In the genomic region with DNA sequence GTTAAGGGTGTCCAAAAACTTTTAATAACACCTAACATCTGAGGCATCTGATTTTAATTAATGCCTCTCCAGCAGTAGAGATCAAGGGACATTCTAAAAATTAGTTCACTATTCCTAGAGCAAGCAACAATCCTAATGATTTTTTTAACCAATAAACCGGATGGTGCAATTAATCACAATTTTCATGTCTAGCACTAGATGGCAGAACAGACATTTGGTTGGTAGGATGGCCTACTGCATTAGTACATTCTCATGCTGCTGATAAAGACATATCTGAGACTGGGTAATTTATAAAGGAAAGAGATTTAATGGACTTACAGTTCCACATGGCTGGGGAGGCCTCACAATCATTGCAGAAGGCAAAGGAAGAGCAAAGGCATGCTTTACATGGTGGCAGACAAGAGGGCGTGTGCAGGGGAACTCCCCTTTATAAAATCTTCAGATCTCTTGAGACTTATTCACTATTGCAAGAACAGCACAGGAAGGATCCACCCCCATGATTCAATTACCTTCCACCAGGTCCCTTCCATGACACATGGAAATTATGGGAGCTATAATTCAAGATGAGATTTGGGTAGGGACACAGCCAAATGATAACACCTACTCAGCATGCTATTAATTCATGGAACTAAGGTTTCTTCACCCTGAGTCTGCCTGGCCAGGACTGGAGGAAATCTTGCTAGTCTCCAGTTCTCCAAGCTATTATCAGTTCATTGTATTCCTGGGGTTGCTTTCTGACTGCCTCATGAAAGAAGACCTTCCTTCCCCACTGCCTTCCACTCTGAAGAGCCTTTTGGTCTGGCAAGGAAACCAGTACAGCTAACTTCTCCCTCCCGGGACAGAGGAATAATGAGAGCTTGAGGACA, we compare ENCODE assay signal across 2 cellular contexts.
TF ChIP-seq lines count a peak whose summit lies in the region.

No MANE protein-coding gene starts in this region.

TF ChIP-seq in HepG2, 621 proteins besides CTCF, POLR2A, EP300 and RAD21 (continued from another document):
- TF ChIP-seq, protein P1, sequence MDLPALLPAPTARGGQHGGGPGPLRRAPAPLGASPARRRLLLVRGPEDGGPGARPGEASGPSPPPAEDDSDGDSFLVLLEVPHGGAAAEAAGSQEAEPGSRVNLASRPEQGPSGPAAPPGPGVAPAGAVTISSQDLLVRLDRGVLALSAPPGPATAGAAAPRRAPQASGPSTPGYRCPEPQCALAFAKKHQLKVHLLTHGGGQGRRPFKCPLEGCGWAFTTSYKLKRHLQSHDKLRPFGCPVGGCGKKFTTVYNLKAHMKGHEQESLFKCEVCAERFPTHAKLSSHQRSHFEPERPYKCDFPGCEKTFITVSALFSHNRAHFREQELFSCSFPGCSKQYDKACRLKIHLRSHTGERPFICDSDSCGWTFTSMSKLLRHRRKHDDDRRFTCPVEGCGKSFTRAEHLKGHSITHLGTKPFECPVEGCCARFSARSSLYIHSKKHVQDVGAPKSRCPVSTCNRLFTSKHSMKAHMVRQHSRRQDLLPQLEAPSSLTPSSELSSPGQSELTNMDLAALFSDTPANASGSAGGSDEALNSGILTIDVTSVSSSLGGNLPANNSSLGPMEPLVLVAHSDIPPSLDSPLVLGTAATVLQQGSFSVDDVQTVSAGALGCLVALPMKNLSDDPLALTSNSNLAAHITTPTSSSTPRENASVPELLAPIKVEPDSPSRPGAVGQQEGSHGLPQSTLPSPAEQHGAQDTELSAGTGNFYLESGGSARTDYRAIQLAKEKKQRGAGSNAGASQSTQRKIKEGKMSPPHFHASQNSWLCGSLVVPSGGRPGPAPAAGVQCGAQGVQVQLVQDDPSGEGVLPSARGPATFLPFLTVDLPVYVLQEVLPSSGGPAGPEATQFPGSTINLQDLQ (CRISPR knock-in tag; IDR thresholded peaks at IDR 0.05) = no peak

TF ChIP-seq in H1, 55 proteins besides CTCF, POLR2A, EP300 and RAD21 (continued from another document):
- TF ChIP-seq, protein P2, sequence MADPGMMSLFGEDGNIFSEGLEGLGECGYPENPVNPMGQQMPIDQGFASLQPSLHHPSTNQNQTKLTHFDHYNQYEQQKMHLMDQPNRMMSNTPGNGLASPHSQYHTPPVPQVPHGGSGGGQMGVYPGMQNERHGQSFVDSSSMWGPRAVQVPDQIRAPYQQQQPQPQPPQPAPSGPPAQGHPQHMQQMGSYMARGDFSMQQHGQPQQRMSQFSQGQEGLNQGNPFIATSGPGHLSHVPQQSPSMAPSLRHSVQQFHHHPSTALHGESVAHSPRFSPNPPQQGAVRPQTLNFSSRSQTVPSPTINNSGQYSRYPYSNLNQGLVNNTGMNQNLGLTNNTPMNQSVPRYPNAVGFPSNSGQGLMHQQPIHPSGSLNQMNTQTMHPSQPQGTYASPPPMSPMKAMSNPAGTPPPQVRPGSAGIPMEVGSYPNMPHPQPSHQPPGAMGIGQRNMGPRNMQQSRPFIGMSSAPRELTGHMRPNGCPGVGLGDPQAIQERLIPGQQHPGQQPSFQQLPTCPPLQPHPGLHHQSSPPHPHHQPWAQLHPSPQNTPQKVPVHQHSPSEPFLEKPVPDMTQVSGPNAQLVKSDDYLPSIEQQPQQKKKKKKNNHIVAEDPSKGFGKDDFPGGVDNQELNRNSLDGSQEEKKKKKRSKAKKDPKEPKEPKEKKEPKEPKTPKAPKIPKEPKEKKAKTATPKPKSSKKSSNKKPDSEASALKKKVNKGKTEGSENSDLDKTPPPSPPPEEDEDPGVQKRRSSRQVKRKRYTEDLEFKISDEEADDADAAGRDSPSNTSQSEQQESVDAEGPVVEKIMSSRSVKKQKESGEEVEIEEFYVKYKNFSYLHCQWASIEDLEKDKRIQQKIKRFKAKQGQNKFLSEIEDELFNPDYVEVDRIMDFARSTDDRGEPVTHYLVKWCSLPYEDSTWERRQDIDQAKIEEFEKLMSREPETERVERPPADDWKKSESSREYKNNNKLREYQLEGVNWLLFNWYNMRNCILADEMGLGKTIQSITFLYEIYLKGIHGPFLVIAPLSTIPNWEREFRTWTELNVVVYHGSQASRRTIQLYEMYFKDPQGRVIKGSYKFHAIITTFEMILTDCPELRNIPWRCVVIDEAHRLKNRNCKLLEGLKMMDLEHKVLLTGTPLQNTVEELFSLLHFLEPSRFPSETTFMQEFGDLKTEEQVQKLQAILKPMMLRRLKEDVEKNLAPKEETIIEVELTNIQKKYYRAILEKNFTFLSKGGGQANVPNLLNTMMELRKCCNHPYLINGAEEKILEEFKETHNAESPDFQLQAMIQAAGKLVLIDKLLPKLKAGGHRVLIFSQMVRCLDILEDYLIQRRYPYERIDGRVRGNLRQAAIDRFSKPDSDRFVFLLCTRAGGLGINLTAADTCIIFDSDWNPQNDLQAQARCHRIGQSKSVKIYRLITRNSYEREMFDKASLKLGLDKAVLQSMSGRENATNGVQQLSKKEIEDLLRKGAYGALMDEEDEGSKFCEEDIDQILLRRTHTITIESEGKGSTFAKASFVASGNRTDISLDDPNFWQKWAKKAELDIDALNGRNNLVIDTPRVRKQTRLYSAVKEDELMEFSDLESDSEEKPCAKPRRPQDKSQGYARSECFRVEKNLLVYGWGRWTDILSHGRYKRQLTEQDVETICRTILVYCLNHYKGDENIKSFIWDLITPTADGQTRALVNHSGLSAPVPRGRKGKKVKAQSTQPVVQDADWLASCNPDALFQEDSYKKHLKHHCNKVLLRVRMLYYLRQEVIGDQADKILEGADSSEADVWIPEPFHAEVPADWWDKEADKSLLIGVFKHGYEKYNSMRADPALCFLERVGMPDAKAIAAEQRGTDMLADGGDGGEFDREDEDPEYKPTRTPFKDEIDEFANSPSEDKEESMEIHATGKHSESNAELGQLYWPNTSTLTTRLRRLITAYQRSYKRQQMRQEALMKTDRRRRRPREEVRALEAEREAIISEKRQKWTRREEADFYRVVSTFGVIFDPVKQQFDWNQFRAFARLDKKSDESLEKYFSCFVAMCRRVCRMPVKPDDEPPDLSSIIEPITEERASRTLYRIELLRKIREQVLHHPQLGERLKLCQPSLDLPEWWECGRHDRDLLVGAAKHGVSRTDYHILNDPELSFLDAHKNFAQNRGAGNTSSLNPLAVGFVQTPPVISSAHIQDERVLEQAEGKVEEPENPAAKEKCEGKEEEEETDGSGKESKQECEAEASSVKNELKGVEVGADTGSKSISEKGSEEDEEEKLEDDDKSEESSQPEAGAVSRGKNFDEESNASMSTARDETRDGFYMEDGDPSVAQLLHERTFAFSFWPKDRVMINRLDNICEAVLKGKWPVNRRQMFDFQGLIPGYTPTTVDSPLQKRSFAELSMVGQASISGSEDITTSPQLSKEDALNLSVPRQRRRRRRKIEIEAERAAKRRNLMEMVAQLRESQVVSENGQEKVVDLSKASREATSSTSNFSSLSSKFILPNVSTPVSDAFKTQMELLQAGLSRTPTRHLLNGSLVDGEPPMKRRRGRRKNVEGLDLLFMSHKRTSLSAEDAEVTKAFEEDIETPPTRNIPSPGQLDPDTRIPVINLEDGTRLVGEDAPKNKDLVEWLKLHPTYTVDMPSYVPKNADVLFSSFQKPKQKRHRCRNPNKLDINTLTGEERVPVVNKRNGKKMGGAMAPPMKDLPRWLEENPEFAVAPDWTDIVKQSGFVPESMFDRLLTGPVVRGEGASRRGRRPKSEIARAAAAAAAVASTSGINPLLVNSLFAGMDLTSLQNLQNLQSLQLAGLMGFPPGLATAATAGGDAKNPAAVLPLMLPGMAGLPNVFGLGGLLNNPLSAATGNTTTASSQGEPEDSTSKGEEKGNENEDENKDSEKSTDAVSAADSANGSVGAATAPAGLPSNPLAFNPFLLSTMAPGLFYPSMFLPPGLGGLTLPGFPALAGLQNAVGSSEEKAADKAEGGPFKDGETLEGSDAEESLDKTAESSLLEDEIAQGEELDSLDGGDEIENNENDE (IDR thresholded peaks at IDR 0.05; ENCODE audit: insufficient replicate concordance, low read length) = no peak
- TF ChIP-seq RFX5 (IDR thresholded peaks at IDR 0.05; ENCODE audit: borderline replicate concordance, low read depth, low read length) (no peak), SAP30 (IDR thresholded peaks at IDR 0.05; ENCODE audit: insufficient read depth, insufficient replicate concordance, low read length) (no peak), SIRT6 (IDR thresholded peaks at IDR 0.05; ENCODE audit: low read length) (no peak), TBP (IDR thresholded peaks at IDR 0.05; ENCODE audit: low read depth, low read length) (no peak), SIX5 (IDR thresholded peaks at IDR 0.05; ENCODE audit: low read depth, low read length) (no peak), FOSL1 (IDR thresholded peaks at IDR 0.05; ENCODE audit: insufficient read depth, low read depth, low read length) (no peak)
